ENCODE assay signal across 19 cellular contexts in the genomic region with DNA sequence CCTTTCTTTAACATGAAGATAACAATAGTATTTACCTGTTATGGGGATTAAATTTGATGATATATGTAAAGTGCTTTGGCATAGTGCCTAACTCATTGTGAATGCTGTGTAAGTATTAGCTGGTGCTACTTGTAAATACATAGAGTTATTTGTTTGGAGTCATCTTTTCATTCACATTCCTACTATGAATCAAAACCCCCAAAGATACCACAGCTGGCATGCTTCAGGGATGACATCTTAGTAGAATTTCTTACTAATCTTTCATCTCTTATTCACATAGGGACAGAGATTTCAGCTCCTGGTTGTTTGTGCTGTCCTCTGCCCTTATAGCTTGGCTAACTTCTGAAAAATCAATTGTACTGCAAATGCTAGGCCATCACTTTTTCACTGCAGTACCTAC.
"Had no signal": no experiment of that assay in that cellular context is flagged by ENCODE, and none has a peak within 500 bp of the region (broad histone marks: within the 10 kb centered on the region; RNA-seq: fewer than 3 reads in every experiment).

No MANE protein-coding gene starts in this region.

- H3K9me3 Mint-ChIP-seq: activated naive CD4-positive, alpha-beta T cell treated with anti-CD3 and anti-CD28 coated beads for 36 hours; stimulated activated naive CD8-positive, alpha-beta T cell treated with anti-CD3 and anti-CD28 coated beads, Interleukin-15, Interleukin-2, amounts not matched to agents 100 ng/mL and 50 ng/mL, for 24 hours had no signal

- ATAC-seq: activated CD8-positive, alpha-beta T cell treated with anti-CD3 and anti-CD28 coated beads, Interleukin-2, amount 10 ng/mL, durations not matched to agents 7 days and 5 days; naive thymus-derived CD4-positive, alpha-beta T cell; psoas muscle; T-cell; upper lobe of right lung had no signal

- H3K36me3 Mint-ChIP-seq: T-cell had no signal

- DNase-seq: activated CD4-positive, alpha-beta T cell treated with anti-CD3 and anti-CD28 coated beads for 48 hours; activated CD8-positive, alpha-beta memory T cell treated with anti-CD3 and anti-CD28 coated beads, Interleukin-2, amount 50 U/mL, for 48 hours; activated CD8-positive, alpha-beta T cell treated with anti-CD3 and anti-CD28 coated beads, Interleukin-2, amount 10 ng/mL, durations not matched to agents 7 days and 5 days; activated naive CD4-positive, alpha-beta T cell treated with anti-CD3 and anti-CD28 coated beads for 36 hours; dorsolateral prefrontal cortex; heart right ventricle; kidney; midbrain; naive thymus-derived CD4-positive, alpha-beta T cell; psoas muscle; stimulated activated CD4-positive, alpha-beta T cell treated with anti-CD3 and anti-CD28 coated beads, Interleukin-15, amount 100 ng/mL, for 24 hours; stimulated activated CD4-positive, alpha-beta T cell treated with anti-CD3 and anti-CD28 coated beads, Interleukin-4, amount 100 ng/mL, for 24 hours; T-cell; T1000; upper lobe of right lung; WERI-Rb-1 had no signal

- H3K4me3 Mint-ChIP-seq: activated CD8-positive, alpha-beta T cell treated with anti-CD3 and anti-CD28 coated beads, Interleukin-2, amount 10 ng/mL, durations not matched to agents 7 days and 5 days; activated naive CD4-positive, alpha-beta T cell treated with anti-CD3 and anti-CD28 coated beads for 36 hours; naive thymus-derived CD4-positive, alpha-beta T cell; stimulated activated naive CD8-positive, alpha-beta T cell treated with anti-CD3 and anti-CD28 coated beads, Interleukin-15, Interleukin-2, amounts not matched to agents 100 ng/mL and 50 ng/mL, for 24 hours; T-cell had no signal

- H3K4me1 Mint-ChIP-seq: T-cell had no signal

- H3K27ac Mint-ChIP-seq: activated CD8-positive, alpha-beta T cell treated with anti-CD3 and anti-CD28 coated beads, Interleukin-2, amount 10 ng/mL, durations not matched to agents 7 days and 5 days; activated naive CD4-positive, alpha-beta T cell treated with anti-CD3 and anti-CD28 coated beads for 36 hours; naive thymus-derived CD4-positive, alpha-beta T cell; stimulated activated naive CD8-positive, alpha-beta T cell treated with anti-CD3 and anti-CD28 coated beads, Interleukin-15, Interleukin-2, amounts not matched to agents 100 ng/mL and 50 ng/mL, for 24 hours; T-cell had no signal

- H3K27ac ChIP-seq: dorsolateral prefrontal cortex, heart right ventricle, psoas muscle, upper lobe of right lung, WERI-Rb-1 had no signal

- FAIRE-seq: endometrium, frontal cortex, kidney had no signal
